Comparison of ENCODE assay signal across 8 cellular contexts in the genomic region with DNA sequence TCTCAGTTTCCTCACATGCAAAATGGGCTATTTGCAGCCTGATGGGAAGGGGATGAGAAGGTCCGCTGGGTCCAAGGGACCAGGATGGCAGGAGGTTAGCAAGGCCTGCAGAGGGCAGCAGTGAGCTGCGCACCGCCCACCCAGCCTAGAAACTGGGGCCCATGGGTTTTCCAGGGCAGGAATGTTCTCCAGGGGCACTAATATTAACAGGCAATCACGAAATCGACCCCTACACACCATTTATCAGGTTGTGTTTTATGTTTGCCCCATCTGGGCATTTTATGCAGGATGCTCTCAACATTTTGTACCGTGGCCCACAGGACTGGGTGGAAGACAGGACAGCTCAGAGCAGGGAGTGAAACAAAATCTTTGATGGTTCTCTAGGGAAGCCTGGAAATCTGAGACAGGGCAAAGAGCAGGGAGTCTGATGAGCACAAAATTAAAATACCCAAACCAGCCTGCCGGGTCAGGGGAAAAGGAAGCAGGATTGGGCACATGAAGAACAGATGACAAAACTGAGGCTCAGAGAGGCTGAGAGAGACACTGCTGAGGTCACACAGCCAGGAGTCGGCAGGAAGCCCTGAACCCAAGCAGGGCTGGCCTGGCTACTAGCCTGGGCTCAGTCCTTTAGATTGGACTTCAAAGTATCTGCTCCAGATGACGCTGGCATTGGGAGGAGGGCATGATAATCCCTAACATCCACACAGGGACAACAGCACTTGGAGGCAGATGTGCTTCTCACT. TPM values are rescaled to one million over a fixed set of nuclear protein-coding genes. Genes with fewer than 3 reads are reported as not detected.
DNase-seq lines count a peak whose midpoint lies in the region; ATAC-seq and TF ChIP-seq lines count a peak whose summit lies in the region.

No MANE protein-coding gene starts in this region.

- peaks cover 38% of the 10 kb centered on the region for H3K4me1 ChIP-seq in hepatocyte (ENCODE audit: insufficient read depth)

- H3K27ac ChIP-seq in hepatocyte (peak overlapping the region; percentile 90), skin epidermis (peak overlapping the region in 15 of 21 experiments; percentile 11 to 88 (median 60))

- H3K9me2 ChIP-seq in hepatocyte (replicated peaks; ENCODE audit: insufficient read depth) = no peaks in the 10 kb centered on the region

- H4K20me1 ChIP-seq in hepatocyte (ENCODE audit: insufficient read depth, poor library complexity, severe bottlenecking) = peaks cover 24% of the 10 kb centered on the region

- peaks cover 26% of the 10 kb centered on the region for H3K79me2 ChIP-seq in hepatocyte

- peak; percentile 39 for DNase-seq in GDM1 (lab: John Stamatoyannopoulos, UW)
- peak; percentile 38 for DNase-seq in M059J (ENCODE audit: low read depth)
- peak; percentile 39 for DNase-seq in T-helper 2 cell treated with Interferon-gamma antibody and Interleukin-4, amounts not matched to agents 5 μg/mL and 100 μg/mL, for 36 hours (ENCODE audit: low spot score)
- DNase-seq in astrocyte of the spinal cord (ENCODE audit: low read depth, low spot score) = peak; percentile 48
- peak; percentile 85 for DNase-seq in hepatocyte (ENCODE audit: low spot score)

- H3K4me1 Mint-ChIP-seq in T-helper 2 cell treated with Interferon-gamma antibody and Interleukin-4, amounts not matched to agents 5 μg/mL and 100 μg/mL, for 36 hours (ENCODE audit: low read depth) = peaks cover 40% of the 10 kb centered on the region

- H3K4me3 ChIP-seq in astrocyte of the spinal cord (ENCODE audit: low read depth, low read length) (no peak overlapping the region), hepatocyte (no peak overlapping the region), skin epidermis (no peak overlapping the region)

- no peak overlapping the region for H3K27ac Mint-ChIP-seq in T-helper 2 cell treated with Interferon-gamma antibody and Interleukin-4, amounts not matched to agents 5 μg/mL and 100 μg/mL, for 36 hours

- peaks cover 8% of the 10 kb centered on the region for H3K9me3 Mint-ChIP-seq in T-helper 2 cell treated with Interferon-gamma antibody and Interleukin-4, amounts not matched to agents 5 μg/mL and 100 μg/mL, for 36 hours

- H2AFZ ChIP-seq in hepatocyte = no peak overlapping the region

- ATAC-seq in GM18861 (IDR thresholded peaks at IDR 0.05; ENCODE audit: unreplicated experiment) (no peak), HG02885 (IDR thresholded peaks at IDR 0.05; ENCODE audit: poor library complexity, unreplicated experiment) (no peak)

- peak overlapping the region; percentile 92 for H3K4me2 ChIP-seq in hepatocyte

- in situ Hi-C loops in astrocyte of the spinal cord (cut with HindIII; ENCODE audit: low sequenced_read_pairs) = no loop called here

- 33% methylated on average over 9 of the region's 9 CpGs for WGBS in hepatocyte (ENCODE audit: low lambda C conversion rate, missing lambda C conversion rate)

- no peaks in the 10 kb centered on the region for H3K9me3 ChIP-seq in hepatocyte (ENCODE audit: low read depth)

- H3K4me3 Mint-ChIP-seq in T-helper 2 cell treated with Interferon-gamma antibody and Interleukin-4, amounts not matched to agents 5 μg/mL and 100 μg/mL, for 36 hours = peak overlapping the region; percentile 37

- H3K27me3 ChIP-seq in hepatocyte = no peaks in the 10 kb centered on the region

- peaks cover 21% of the 10 kb centered on the region for H3K36me3 Mint-ChIP-seq in T-helper 2 cell treated with Interferon-gamma antibody and Interleukin-4, amounts not matched to agents 5 μg/mL and 100 μg/mL, for 36 hours (ENCODE audit: low read depth)

- no peaks in the 10 kb centered on the region for H3K27me3 Mint-ChIP-seq in T-helper 2 cell treated with Interferon-gamma antibody and Interleukin-4, amounts not matched to agents 5 μg/mL and 100 μg/mL, for 36 hours (ENCODE audit: low read depth)

- TF ChIP-seq CTCF in astrocyte of the spinal cord (IDR thresholded peaks at IDR 0.05; ENCODE audit: low read depth, low read length) (peak; percentile 99), hepatocyte (IDR thresholded peaks at IDR 0.05; ENCODE audit: poor library complexity) (peak; percentile 94)

- no peaks in the 10 kb centered on the region for H3K36me3 ChIP-seq in hepatocyte (replicated peaks; ENCODE audit: insufficient read depth, low read depth)

RNA-seq across cellular contexts. Expression of gene BCR, which starts 1.6 kb away (rescaled TPM):
- 6.4 and 13.9 TPM in 2 replicates for total RNA-seq in M059J (2014; rRNA removed; shearing (Covaris generic))
- 42.2 and 50.4 TPM in 2 replicates for total RNA-seq in hepatocyte
- 38.8 and 41.3 TPM in 2 replicates for polyA plus RNA-seq in hepatocyte

RNA-seq across cellular contexts. Expression of gene RAB36, which starts 33.4 kb away (rescaled TPM):
- total RNA-seq in M059J (2014; rRNA removed; shearing (Covaris generic)) = 2.7 and 3.4 TPM in 2 replicates
- 1.8 and 2.7 TPM in 2 replicates for total RNA-seq in hepatocyte
- polyA plus RNA-seq in hepatocyte = 4.8 and 5.3 TPM in 2 replicates

RNA-seq across cellular contexts. Expression of gene RSPH14, which starts 36.9 kb away (rescaled TPM):
- total RNA-seq in M059J (2014; rRNA removed; shearing (Covaris generic)) = not detected in 2 replicates
- total RNA-seq in hepatocyte = not detected in 2 replicates
- polyA plus RNA-seq in hepatocyte = 1.0 and 1.4 TPM in 2 replicates
